ENCODE assay signal across 21 cellular contexts in genomic region chr2:174949988-174950687, GRCh38. TPM values are rescaled to one million over a fixed set of nuclear protein-coding genes. Genes with fewer than 3 reads are reported as not detected.
DNase-seq lines count a peak whose midpoint lies in the region; ATAC-seq, FAIRE-seq and TF ChIP-seq lines count a peak whose summit lies in the region.
"Had no signal": no experiment of that assay in that cellular context is flagged by ENCODE, and none has a peak within 500 bp of the region (broad histone marks: within the 10 kb centered on the region; RNA-seq: fewer than 3 reads in every experiment).

No MANE protein-coding gene starts in this region.

- H3K79me2 ChIP-seq in HepG2 (ENCODE audit: insufficient read depth, low read length) (no peaks in the 10 kb centered on the region), endothelial cell of umbilical vein (ENCODE audit: control insufficient read depth, insufficient read depth, low read length) (peaks cover 3% of the 10 kb centered on the region)

- H3K4me1 ChIP-seq in HepG2 (ENCODE audit: insufficient read depth, low read length): peaks cover 6% of the 10 kb centered on the region; the same call in 1 of the 2 replicates
- H3K4me1 ChIP-seq in right lobe of liver: no peaks in the 10 kb centered on the region
- peaks cover 10% of the 10 kb centered on the region for H3K4me1 ChIP-seq in endothelial cell of umbilical vein (ENCODE audit: control insufficient read depth, extremely low read depth, insufficient read depth, low read length)

- no peak for TF ChIP-seq RAD21 in HepG2 (CRISPR knock-in tag; IDR thresholded peaks at IDR 0.05)

- no peak for TF ChIP-seq EP300 in HepG2 (IDR thresholded peaks at IDR 0.05; ENCODE audit: low read depth in 2 of 2, low read length in 2 of 2)
- TF ChIP-seq EP300 in HepG2 (CRISPR knock-in tag; IDR thresholded peaks at IDR 0.05; ENCODE audit: borderline replicate concordance): no peak

- H3K27ac ChIP-seq in HepG2 (ENCODE audit: extremely low read length, insufficient read depth, low read length) (no peak overlapping the region), right lobe of liver (no peak overlapping the region), endothelial cell of umbilical vein (ENCODE audit: insufficient read depth, low read depth, low read length) (no peak overlapping the region)
- H3K27ac ChIP-seq: 22Rv1, HL-60 had no signal

- TF ChIP-seq CTCF in HepG2 (CRISPR knock-in tag; IDR thresholded peaks at IDR 0.05): no peak
- TF ChIP-seq CTCF in right lobe of liver (IDR thresholded peaks at IDR 0.05): no peak
- TF ChIP-seq CTCF in endothelial cell of umbilical vein (IDR thresholded peaks at IDR 0.05; ENCODE audit: extremely low read depth in 1 of 2, insufficient read depth in 1 of 2, low read depth in 1 of 2, low read length in 2 of 2): no peak
- TF ChIP-seq CTCF in osteocyte (IDR thresholded peaks at IDR 0.05): no peak

- POLR2A ChIA-PET in HepG2 (lab: Yijun Ruan, JAX) (no interaction called here), endothelial cell of umbilical vein (lab: Charles Lee) (no interaction called here)

- ATAC-seq in HepG2 (no peak), right lobe of liver (no peak), HG02678 (IDR thresholded peaks at IDR 0.05; ENCODE audit: unreplicated experiment) (no peak)
- no peak for ATAC-seq in activated CD8-positive, alpha-beta memory T cell treated with anti-CD3 and anti-CD28 coated beads, Interleukin-2, amount 10 ng/mL, durations not matched to agents 7 days and 5 days
- ATAC-seq: CD8-positive, alpha-beta T cell had no signal

- H3K36me3 ChIP-seq in HepG2 (replicated peaks in 1 of 2; ENCODE audit: control insufficient read depth in 1 of 2, insufficient read depth in 2 of 2, low read length in 2 of 2) (no peaks in the 10 kb centered on the region), right lobe of liver (no peaks in the 10 kb centered on the region), endothelial cell of umbilical vein (ENCODE audit: control insufficient read depth in 2 of 2, extremely low read depth in 1 of 2, insufficient read depth in 2 of 2, low read length in 2 of 2) (no peaks in the 10 kb centered on the region)

- dilution Hi-C loops in endothelial cell of umbilical vein (cut with MboI; ENCODE audit: extremely low pct_ligation_motif_present, low sequenced_read_pairs): no loop called here

- DNase-seq in HepG2 (ENCODE audit: low spot score): no peak
- no peak for DNase-seq in right lobe of liver
- DNase-seq in endothelial cell of umbilical vein (ENCODE audit: low read depth, low spot score): no peak
- no peak for DNase-seq in osteocyte (ENCODE audit: extremely low spot score, unreplicated experiment)
- DNase-seq in T-helper 2 cell treated with Interferon-gamma antibody and Interleukin-4, amounts not matched to agents 5 μg/mL and 100 μg/mL, for 36 hours (ENCODE audit: low spot score): no peak
- DNase-seq in activated CD8-positive, alpha-beta memory T cell treated with anti-CD3 and anti-CD28 coated beads, Interleukin-2, amount 10 ng/mL, durations not matched to agents 7 days and 5 days: no peak
- DNase-seq: CD8-positive, alpha-beta T cell; COR-L47; DMS153; DMS79 treated with DMSO at 0.1 percent for 48 hours; EL; GOT3; HCEC 1CT; HFFc6 had no signal

- H3K9ac ChIP-seq in HepG2 (ENCODE audit: insufficient read depth, low read depth, low read length): no peak overlapping the region
- H3K9ac ChIP-seq in endothelial cell of umbilical vein (replicated peaks; ENCODE audit: extremely low read depth, insufficient read depth, low read length): no peak overlapping the region

- peak; percentile 26 for FAIRE-seq in HepG2 (lab: Jason Lieb, UNC)
- FAIRE-seq in endothelial cell of umbilical vein (lab: Jason Lieb, UNC): no peak
- FAIRE-seq: D721Med, G401.6, GM12892 had no signal

- no peaks in the 10 kb centered on the region for H3K27me3 Mint-ChIP-seq in osteocyte (ENCODE audit: unreplicated experiment)
- H3K27me3 Mint-ChIP-seq in T-helper 2 cell treated with Interferon-gamma antibody and Interleukin-4, amounts not matched to agents 5 μg/mL and 100 μg/mL, for 36 hours (ENCODE audit: low read depth): peaks cover 16% of the 10 kb centered on the region
- peaks cover 32% of the 10 kb centered on the region for H3K27me3 Mint-ChIP-seq in activated CD8-positive, alpha-beta memory T cell treated with anti-CD3 and anti-CD28 coated beads, Interleukin-2, amount 10 ng/mL, durations not matched to agents 7 days and 5 days

- H3K9me1 ChIP-seq in endothelial cell of umbilical vein (replicated peaks; ENCODE audit: control insufficient read depth, extremely low read depth, insufficient read depth, low read length): no peaks in the 10 kb centered on the region

- in situ Hi-C loops in HepG2 (cut with HindIII; ENCODE audit: extremely low pct_ligation_motif_present, low pct_unique_long_range_greater_than_20kb): no loop called here

- H3K4me1 Mint-ChIP-seq in osteocyte (ENCODE audit: unreplicated experiment): peaks cover 37% of the 10 kb centered on the region
- no peaks in the 10 kb centered on the region for H3K4me1 Mint-ChIP-seq in T-helper 2 cell treated with Interferon-gamma antibody and Interleukin-4, amounts not matched to agents 5 μg/mL and 100 μg/mL, for 36 hours (ENCODE audit: low read depth)
- H3K4me1 Mint-ChIP-seq in activated CD8-positive, alpha-beta memory T cell treated with anti-CD3 and anti-CD28 coated beads, Interleukin-2, amount 10 ng/mL, durations not matched to agents 7 days and 5 days: no peaks in the 10 kb centered on the region
- H3K4me1 Mint-ChIP-seq: CD14-positive monocyte had no signal

- WGBS in HepG2 (ENCODE audit: low lambda C conversion rate): 28% methylated on average over 8 of the region's 8 CpGs
- WGBS in right lobe of liver (ENCODE audit: insufficient coverage, low coverage, low lambda C conversion rate, missing lambda C conversion rate): 81% methylated on average over 4 of the region's 8 CpGs

- no peak overlapping the region for H2AFZ ChIP-seq in HepG2 (ENCODE audit: low read length)
- no peak overlapping the region for H2AFZ ChIP-seq in endothelial cell of umbilical vein (ENCODE audit: low read depth, low read length)

- CTCF ChIA-PET in HepG2 (lab: Yijun Ruan, JAX; ENCODE audit: low intra/inter-chr PET ratio, low total read pairs) (no interaction called here), endothelial cell of umbilical vein (lab: Charles Lee) (interaction anchor here (1.1 kb wide), 1 partner anchor 179 kb away, joined by 4 read pairs; no protein-coding TSS in a partner anchor)
- CTCF ChIA-PET in activated CD8-positive, alpha-beta memory T cell treated with anti-CD3 and anti-CD28 coated beads, Interleukin-2, amount 10 ng/mL, durations not matched to agents 7 days and 5 days (lab: Charles Lee): interaction anchor here (0.6 to 1.1 kb wide), 2 partner anchors 26 to 201 kb away, joined by 3 read pairs; no protein-coding TSS in a partner anchor

- intact Hi-C loops in HepG2 (cut with micrococcal nuclease; ENCODE audit: unreplicated experiment): no loop called here
- intact Hi-C loops in right lobe of liver (cut with DNase I): no loop called here
- intact Hi-C loops in endothelial cell of umbilical vein (cut with micrococcal nuclease): no loop called here

- no peak overlapping the region for H3K4me2 ChIP-seq in HepG2 (ENCODE audit: low read depth, low read length)
- no peak overlapping the region for H3K4me2 ChIP-seq in endothelial cell of umbilical vein (ENCODE audit: insufficient read depth, low read length)

- H3K36me3 Mint-ChIP-seq in osteocyte (ENCODE audit: unreplicated experiment): peaks cover 6% of the 10 kb centered on the region
- no peaks in the 10 kb centered on the region for H3K36me3 Mint-ChIP-seq in T-helper 2 cell treated with Interferon-gamma antibody and Interleukin-4, amounts not matched to agents 5 μg/mL and 100 μg/mL, for 36 hours (ENCODE audit: low read depth)
- H3K36me3 Mint-ChIP-seq in activated CD8-positive, alpha-beta memory T cell treated with anti-CD3 and anti-CD28 coated beads, Interleukin-2, amount 10 ng/mL, durations not matched to agents 7 days and 5 days: no peaks in the 10 kb centered on the region
- H3K36me3 Mint-ChIP-seq: CD14-positive monocyte; CD8-positive, alpha-beta T cell had no signal

- no peaks in the 10 kb centered on the region for H3K27me3 ChIP-seq in HepG2 (ENCODE audit: control insufficient read depth in 1 of 2, insufficient read depth in 2 of 2, low read length in 2 of 2)
- H3K27me3 ChIP-seq in right lobe of liver: no peaks in the 10 kb centered on the region
- H3K27me3 ChIP-seq in endothelial cell of umbilical vein (ENCODE audit: control insufficient read depth in 2 of 2, insufficient read depth in 2 of 2, low read length in 2 of 2): no peaks in the 10 kb centered on the region

- H3K27ac Mint-ChIP-seq in osteocyte (ENCODE audit: unreplicated experiment): peak overlapping the region; percentile 77
- H3K27ac Mint-ChIP-seq in T-helper 2 cell treated with Interferon-gamma antibody and Interleukin-4, amounts not matched to agents 5 μg/mL and 100 μg/mL, for 36 hours: no peak overlapping the region
- no peak overlapping the region for H3K27ac Mint-ChIP-seq in activated CD8-positive, alpha-beta memory T cell treated with anti-CD3 and anti-CD28 coated beads, Interleukin-2, amount 10 ng/mL, durations not matched to agents 7 days and 5 days
- H3K27ac Mint-ChIP-seq: CD14-positive monocyte; CD8-positive, alpha-beta T cell; HFFc6 had no signal

- BruUV-seq in HepG2 (replicated peaks; lab: Mats Ljungman, UMichigan) (no TSS peak), endothelial cell of umbilical vein (replicated peaks; lab: Mats Ljungman, UMichigan) (TSS peak; percentile 12)

- H4K20me1 ChIP-seq in HepG2 (ENCODE audit: insufficient read depth, low read length) (no peaks in the 10 kb centered on the region), endothelial cell of umbilical vein (replicated peaks; ENCODE audit: control insufficient read depth, extremely low read depth, insufficient read depth, low read length) (no peaks in the 10 kb centered on the region)

- no peak overlapping the region for H3K4me3 Mint-ChIP-seq in osteocyte (ENCODE audit: unreplicated experiment)
- no peak overlapping the region for H3K4me3 Mint-ChIP-seq in T-helper 2 cell treated with Interferon-gamma antibody and Interleukin-4, amounts not matched to agents 5 μg/mL and 100 μg/mL, for 36 hours
- H3K4me3 Mint-ChIP-seq in activated CD8-positive, alpha-beta memory T cell treated with anti-CD3 and anti-CD28 coated beads, Interleukin-2, amount 10 ng/mL, durations not matched to agents 7 days and 5 days: no peak overlapping the region
- H3K4me3 Mint-ChIP-seq: CD14-positive monocyte; CD8-positive, alpha-beta T cell; HFFc6 had no signal

- H3K4me3 ChIP-seq in HepG2 (replicated peaks in 1 of 3; ENCODE audit: insufficient read depth in 1 of 3, low read depth in 2 of 3, low read length in 3 of 3): no peak overlapping the region
- no peak overlapping the region for H3K4me3 ChIP-seq in right lobe of liver
- H3K4me3 ChIP-seq in endothelial cell of umbilical vein (replicated peaks in 1 of 3; ENCODE audit: insufficient read depth in 1 of 3, low read depth in 1 of 3, low read length in 3 of 3): no peak overlapping the region

- peaks cover 10% of the 10 kb centered on the region for H3K9me3 Mint-ChIP-seq in osteocyte (ENCODE audit: unreplicated experiment)
- no peaks in the 10 kb centered on the region for H3K9me3 Mint-ChIP-seq in T-helper 2 cell treated with Interferon-gamma antibody and Interleukin-4, amounts not matched to agents 5 μg/mL and 100 μg/mL, for 36 hours
- H3K9me3 Mint-ChIP-seq in activated CD8-positive, alpha-beta memory T cell treated with anti-CD3 and anti-CD28 coated beads, Interleukin-2, amount 10 ng/mL, durations not matched to agents 7 days and 5 days (ENCODE audit: low read depth): no peaks in the 10 kb centered on the region
- H3K9me3 Mint-ChIP-seq: CD8-positive, alpha-beta T cell; HFFc6 had no signal

- H3K9me3 ChIP-seq in HepG2 (ENCODE audit: low read length): no peaks in the 10 kb centered on the region
- H3K9me3 ChIP-seq in right lobe of liver: no peaks in the 10 kb centered on the region
- H3K9me3 ChIP-seq in endothelial cell of umbilical vein (replicated peaks; ENCODE audit: control insufficient read depth, insufficient read depth, low read length): no peaks in the 10 kb centered on the region

- TF ChIP-seq POLR2A in HepG2 (IDR thresholded peaks at IDR 0.05; ENCODE audit: insufficient read depth in 1 of 2, low read depth in 2 of 2, low read length in 2 of 2) (no peak), right lobe of liver (IDR thresholded peaks at IDR 0.05) (no peak), endothelial cell of umbilical vein (IDR thresholded peaks at IDR 0.05; ENCODE audit: low read depth, low read length) (no peak)

RNA-seq across cellular contexts. Expression of gene CHN1, which starts 55.0 kb away (rescaled TPM):
- 2.5 and 2.8 TPM in 2 replicates for total RNA-seq in HepG2 (2016; rRNA removed; fragmentation: Illumina TruSeq; extraction: Trizol)
- 2.8 and 3.9 TPM in 2 replicates for total RNA-seq in HepG2 (2016; cell fraction: cytosol; rRNA removed; fragmentation: Illumina TruSeq; extraction: Trizol; ENCODE audit: low read depth)
- total RNA-seq in HepG2 (2016; cell fraction: insoluble cytoplasmic fraction; rRNA removed; fragmentation: Illumina TruSeq; extraction: Trizol): 3.0 and 3.3 TPM in 2 replicates
- total RNA-seq in HepG2 (2016; cell fraction: membrane; rRNA removed; fragmentation: Illumina TruSeq; extraction: Trizol): 3.8 and 5.4 TPM in 2 replicates
- total RNA-seq in HepG2 (2016; cell fraction: nucleus; rRNA removed; fragmentation: Illumina TruSeq; extraction: Trizol): 3.1 and 6.8 TPM in 2 replicates
- polyA plus RNA-seq in HepG2 (2011; rRNA removed): 2.5 and 3.5 TPM in 2 replicates
- 1.3 and 3.1 TPM in 2 replicates for polyA plus RNA-seq in HepG2 (2011; cell fraction: cytosol; rRNA removed)
- polyA plus RNA-seq in HepG2 (2011; cell fraction: nucleus; rRNA removed): 1.7 and 2.6 TPM in 2 replicates
- polyA plus RNA-seq in HepG2 (2012): 1.1 and 2.4 TPM in 2 replicates
- polyA plus RNA-seq in HepG2 (2016; cell fraction: cytosol; fragmentation: Illumina TruSeq; extraction: Trizol; ENCODE audit: low read depth): 2.0 and 2.7 TPM in 2 replicates
- 3.5 and 5.4 TPM in 2 replicates for polyA plus RNA-seq in HepG2 (2016; cell fraction: insoluble cytoplasmic fraction; fragmentation: Illumina TruSeq; extraction: Trizol; ENCODE audit: low read depth)
- 4.4 and 4.9 TPM in 2 replicates for polyA plus RNA-seq in HepG2 (2016; cell fraction: membrane; fragmentation: Illumina TruSeq; extraction: Trizol; ENCODE audit: low read depth)
- polyA plus RNA-seq in HepG2 (2016; cell fraction: nucleus; fragmentation: Illumina TruSeq; extraction: Trizol; ENCODE audit: insufficient read depth, low read depth): 3.1 and 4.3 TPM in 2 replicates
- 1.2 and 14.3 TPM in 2 replicates for polyA minus RNA-seq in HepG2 (2011; rRNA and poly(A)+ RNA removed; ENCODE audit: low replicate concordance)
- polyA minus RNA-seq in HepG2 (2011; cell fraction: cytosol; rRNA and poly(A)+ RNA removed): 1.5 and 2.1 TPM in 2 replicates
- polyA minus RNA-seq in HepG2 (2011; cell fraction: nucleus; rRNA and poly(A)+ RNA removed): 5.8 and 9.4 TPM in 2 replicates
- 1 to 10 TPM; 1.0 to 2.8 (median 1.4) TPM for total RNA-seq in right lobe of liver
- 23.3 and 29.0 TPM in 2 replicates for total RNA-seq in endothelial cell of umbilical vein
- polyA plus RNA-seq in endothelial cell of umbilical vein: 20.1 and 24.9 TPM in 2 replicates
- polyA plus RNA-seq in endothelial cell of umbilical vein (2011; cell fraction: cytosol; rRNA removed): 34.0 and 35.0 TPM in 2 replicates
- polyA plus RNA-seq in endothelial cell of umbilical vein (2011; cell fraction: nucleus; rRNA removed): 37.7 and 42.8 TPM in 2 replicates
- 16.1 and 30.5 TPM in 2 replicates for polyA plus RNA-seq in endothelial cell of umbilical vein (2012)
- polyA minus RNA-seq in endothelial cell of umbilical vein: 46.2 and 58.7 TPM in 2 replicates
- 11.6 TPM for polyA minus RNA-seq in endothelial cell of umbilical vein (2011; cell fraction: cytosol; rRNA and poly(A)+ RNA removed)
- 59.2 and 73.1 TPM in 2 replicates for polyA minus RNA-seq in endothelial cell of umbilical vein (2011; cell fraction: nucleus; rRNA and poly(A)+ RNA removed)
- total RNA-seq in osteocyte: 22.3 and 23.7 TPM in 2 replicates
- total RNA-seq in activated CD8-positive, alpha-beta memory T cell treated with anti-CD3 and anti-CD28 coated beads, Interleukin-2, amount 10 ng/mL, durations not matched to agents 7 days and 5 days: 1 to 10 TPM; 1.7 to 4.5 TPM
- polyA plus RNA-seq: CD14-positive monocyte had no signal
